ENCODE assay signal across 9 cellular contexts in genomic region chr14:96146131-96146771, GRCh38. TPM values are rescaled to one million over a fixed set of nuclear protein-coding genes. Genes with fewer than 3 reads are reported as not detected.
DNase-seq lines count a peak whose midpoint lies in the region; TF ChIP-seq lines count a peak whose summit lies in the region.
"Had no signal": no experiment of that assay in that cellular context is flagged by ENCODE, and none has a peak within 500 bp of the region (broad histone marks: within the 10 kb centered on the region; RNA-seq: fewer than 3 reads in every experiment).

No MANE protein-coding gene starts in this region.

- no peaks in the 10 kb centered on the region for H3K27me3 ChIP-seq in ascending aorta

- peak overlapping the region; percentile 3 to 60 for H3K27ac ChIP-seq in ascending aorta

- no peak overlapping the region for H3K4me3 ChIP-seq in ascending aorta
- H3K4me3 ChIP-seq: HAP-1 had no signal

- intact Hi-C loops in ascending aorta (cut with DNase I): no loop called here

- peaks cover 0 to 4% of the 10 kb centered on the region in 2 donors for H3K4me1 ChIP-seq in ascending aorta
- H3K4me1 ChIP-seq: HAP-1 had no signal

- no peak for TF ChIP-seq CTCF in ascending aorta (IDR thresholded peaks at IDR 0.05)

- DNase-seq in ELR (ENCODE audit: low read depth) (peak; percentile 55), ascending aorta (ENCODE audit: low spot score in 2 of 2) (peak in 1 of 2 donors; percentile 71), glomerular visceral epithelial cell (ENCODE audit: extremely low spot score) (peak; percentile 28), renal cortical epithelial cell (ENCODE audit: low read depth) (peak; percentile 96), ACHN (no peak), HuH-7 (ENCODE audit: low spot score) (no peak)
- no peak for DNase-seq in stimulated activated CD4-positive, alpha-beta T cell treated with anti-CD3 and anti-CD28 coated beads, Interleukin-15, amount 100 ng/mL, for 24 hours
- DNase-seq in activated CD4-positive, alpha-beta T cell treated with anti-CD3 and anti-CD28 coated beads for 4 hours: no peak

- H3K9me3 ChIP-seq in ascending aorta: no peaks in the 10 kb centered on the region
- H3K9me3 ChIP-seq: HAP-1 had no signal

- in situ Hi-C loops in ACHN (cut with HindIII; ENCODE audit: low pct_ligation_motif_present, low pct_unique_long_range_greater_than_20kb, low sequenced_read_pairs): no loop called here

- H3K36me3 ChIP-seq in ascending aorta: no peaks in the 10 kb centered on the region
- H3K36me3 ChIP-seq: HAP-1 had no signal

RNA-seq across cellular contexts. Expression of gene BDKRB2, which starts 58.4 kb away (rescaled TPM):
- total RNA-seq in ascending aorta: 7.9 TPM
- total RNA-seq in renal cortical epithelial cell: 3.6 and 6.1 TPM in 2 replicates

Comparison
In these comparisons a context has a peak if more than half of its experiments do, and no peak if none do; other contexts are left out.
1. DNase-seq: peak in ELR (single experiment), glomerular visceral epithelial cell (single experiment) and renal cortical epithelial cell (single experiment); none in ACHN (single experiment), HuH-7 (single experiment), stimulated activated CD4-positive, alpha-beta T cell treated with anti-CD3 and anti-CD28 coated beads, Interleukin-15, amount 100 ng/mL, for 24 hours (single experiment) and activated CD4-positive, alpha-beta T cell treated with anti-CD3 and anti-CD28 coated beads for 4 hours (0 of 2).